1 cellular context compared by ENCODE assay signal in genomic region chr11:31106963-31107576, GRCh38.
TF ChIP-seq lines count a peak whose summit lies in the region.

No MANE protein-coding gene starts in this region.

TF ChIP-seq in HCT116, 20 proteins besides CTCF, POLR2A, EP300 and RAD21 (continued from another document):
- TF ChIP-seq EGR1 (IDR thresholded peaks at IDR 0.05; ENCODE audit: low read depth), result no peak
- TF ChIP-seq CBX3 (IDR thresholded peaks at IDR 0.05; ENCODE audit: low read depth), result no peak
- no peak for TF ChIP-seq YY1 (IDR thresholded peaks at IDR 0.05; ENCODE audit: extremely low read depth, insufficient replicate concordance, low read depth, low read length)
- TF ChIP-seq FOSL1 (IDR thresholded peaks at IDR 0.05; ENCODE audit: low read depth), result no peak
- no peak for TF ChIP-seq SIN3A (IDR thresholded peaks at IDR 0.05; ENCODE audit: low read depth)
- TF ChIP-seq ATF3 (IDR thresholded peaks at IDR 0.05), result no peak
- no peak for TF ChIP-seq REST (IDR thresholded peaks at IDR 0.05; ENCODE audit: low read depth)
- TF ChIP-seq MAX (IDR thresholded peaks at IDR 0.05), result no peak
- TF ChIP-seq EZH2 (IDR thresholded peaks at IDR 0.05), result no peak
- no peak for TF ChIP-seq JUND (IDR thresholded peaks at IDR 0.05)
- TF ChIP-seq ZNF274 (IDR thresholded peaks at IDR 0.05; ENCODE audit: low read depth, low read length), result no peak
- TF ChIP-seq CEBPB (IDR thresholded peaks at IDR 0.05; ENCODE audit: low read depth), result no peak
- no peak for TF ChIP-seq TCF7L2 (IDR thresholded peaks at IDR 0.05; ENCODE audit: borderline replicate concordance, extremely low read depth, insufficient read depth, insufficient read length)
TF ChIP-seq in HCT116: peak in this region for 0.
